Comparison of ENCODE assay signal across 14 cellular contexts in genomic region chr19:51448011-51448744, GRCh38. TPM values are rescaled to one million over a fixed set of nuclear protein-coding genes. Genes with fewer than 3 reads are reported as not detected.
DNase-seq lines count a peak whose midpoint lies in the region; ATAC-seq and TF ChIP-seq lines count a peak whose summit lies in the region.
"Had no signal": no experiment of that assay in that cellular context is flagged by ENCODE, and none has a peak within 500 bp of the region (broad histone marks: within the 10 kb centered on the region; RNA-seq: fewer than 3 reads in every experiment).

No MANE protein-coding gene starts in this region.

- no peak overlapping the region for H3K27ac ChIP-seq in body of pancreas
- H3K27ac ChIP-seq: A549, esophagus squamous epithelium had no signal

- no peaks in the 10 kb centered on the region for H3K36me3 ChIP-seq in body of pancreas (replicated peaks in 1 of 2; ENCODE audit: insufficient read depth in 1 of 2, low read depth in 2 of 2)
- H3K36me3 ChIP-seq: esophagus squamous epithelium had no signal

- no peak for TF ChIP-seq CTCF in body of pancreas (IDR thresholded peaks at IDR 0.05)

- peak; percentile 57 for DNase-seq in activated T-cell treated with anti-CD3 and anti-CD28 coated beads for 24 hours (ENCODE audit: low read depth)
- no peak for DNase-seq in activated T-cell treated with anti-CD3 and anti-CD28 coated beads, Interleukin-2, amount 50 U/mL, for 1 hour
- peak; percentile 25 for DNase-seq in activated T-cell treated with anti-CD3 and anti-CD28 coated beads, Interleukin-2, amount 50 U/mL, for 4 hours
- peak; percentile 75 for DNase-seq in natural killer cell treated with Interleukin-12 subunit alpha and Interleukin-12 subunit beta and Interleukin-15 and Interleukin-18, amount 100 ng/mL, for 72 hours (ENCODE audit: low spot score)
- DNase-seq in stimulated activated naive CD8-positive, alpha-beta T cell treated with anti-CD3 and anti-CD28 coated beads, Interleukin-15, Interleukin-2, amounts not matched to agents 100 U/mL and 50 U/mL, for 24 hours = peak; percentile 68
- no peak for DNase-seq in body of pancreas
- no peak for DNase-seq in NCI-H1092 treated with DMSO at 0.1 percent for 48 hours (lab: John Stamatoyannopoulos, UW)
- DNase-seq in NCI-H146 treated with DMSO at 0.1 percent for 48 hours (lab: John Stamatoyannopoulos, UW; ENCODE audit: unreplicated experiment) = no peak
- DNase-seq: esophagus squamous epithelium, H9, mammary epithelial cell, trophoblast cell had no signal

- no peaks in the 10 kb centered on the region for H3K27me3 Mint-ChIP-seq in activated T-cell treated with anti-CD3 and anti-CD28 coated beads, Interleukin-2, amount 50 U/mL, for 4 hours (ENCODE audit: low read depth)
- H3K27me3 Mint-ChIP-seq in natural killer cell treated with Interleukin-12 subunit alpha and Interleukin-12 subunit beta and Interleukin-15 and Interleukin-18, amount 100 ng/mL, for 72 hours = peaks cover 18 to 27% of the 10 kb centered on the region in 2 donors

- peak; percentile 82 to 83 for ATAC-seq in activated T-cell treated with anti-CD3 and anti-CD28 coated beads, Interleukin-2, amount 50 U/mL, for 4 hours
- ATAC-seq in natural killer cell treated with Interleukin-12 subunit alpha and Interleukin-12 subunit beta and Interleukin-15 and Interleukin-18, amount 100 ng/mL, for 72 hours = peak; percentile 89 to 93
- peak; percentile 91 for ATAC-seq in stimulated activated naive CD8-positive, alpha-beta T cell treated with anti-CD3 and anti-CD28 coated beads, Interleukin-15, Interleukin-2, amounts not matched to agents 100 U/mL and 50 U/mL, for 24 hours
- no peak for ATAC-seq in body of pancreas
- ATAC-seq: A549 had no signal

- H3K27me3 ChIP-seq in body of pancreas = no peaks in the 10 kb centered on the region

- H3K4me1 ChIP-seq in body of pancreas = no peaks in the 10 kb centered on the region
- H3K4me1 ChIP-seq: A549, esophagus squamous epithelium had no signal

- H3K36me3 Mint-ChIP-seq in activated T-cell treated with anti-CD3 and anti-CD28 coated beads, Interleukin-2, amount 50 U/mL, for 4 hours (ENCODE audit: insufficient read depth) = peaks cover 3% of the 10 kb centered on the region
- peaks cover 15% of the 10 kb centered on the region for H3K36me3 Mint-ChIP-seq in natural killer cell treated with Interleukin-12 subunit alpha and Interleukin-12 subunit beta and Interleukin-15 and Interleukin-18, amount 100 ng/mL, for 72 hours

- H3K4me1 Mint-ChIP-seq in activated T-cell treated with anti-CD3 and anti-CD28 coated beads, Interleukin-2, amount 50 U/mL, for 4 hours (ENCODE audit: low read depth) = peaks cover 44% of the 10 kb centered on the region
- peaks cover 20 to 32% of the 10 kb centered on the region in 2 donors for H3K4me1 Mint-ChIP-seq in natural killer cell treated with Interleukin-12 subunit alpha and Interleukin-12 subunit beta and Interleukin-15 and Interleukin-18, amount 100 ng/mL, for 72 hours (ENCODE audit: low read depth in 2 of 2)

- peaks cover 13% of the 10 kb centered on the region for H3K9me3 Mint-ChIP-seq in activated T-cell treated with anti-CD3 and anti-CD28 coated beads, Interleukin-2, amount 50 U/mL, for 4 hours
- peaks cover 7% of the 10 kb centered on the region for H3K9me3 Mint-ChIP-seq in natural killer cell treated with Interleukin-12 subunit alpha and Interleukin-12 subunit beta and Interleukin-15 and Interleukin-18, amount 100 ng/mL, for 72 hours

- H3K4me3 Mint-ChIP-seq in activated T-cell treated with anti-CD3 and anti-CD28 coated beads, Interleukin-2, amount 50 U/mL, for 4 hours = peak overlapping the region; percentile 39
- H3K4me3 Mint-ChIP-seq in natural killer cell treated with Interleukin-12 subunit alpha and Interleukin-12 subunit beta and Interleukin-15 and Interleukin-18, amount 100 ng/mL, for 72 hours = peak overlapping the region; percentile 65
- H3K4me3 Mint-ChIP-seq: H9 had no signal

- 54 to 58% methylated on average over 16 of the region's 16 CpGs for WGBS in body of pancreas, 2 donors

- intact Hi-C loops in body of pancreas (cut with DNase I) = no loop called here

- peak overlapping the region; percentile 52 to 57 for H3K27ac Mint-ChIP-seq in natural killer cell treated with Interleukin-12 subunit alpha and Interleukin-12 subunit beta and Interleukin-15 and Interleukin-18, amount 100 ng/mL, for 72 hours
- H3K27ac Mint-ChIP-seq: H9 had no signal

- no peak for TF ChIP-seq POLR2A in body of pancreas (IDR thresholded peaks at IDR 0.05)

- no peak overlapping the region for H3K4me3 ChIP-seq in body of pancreas
- H3K4me3 ChIP-seq: A549, esophagus squamous epithelium had no signal

- H3K9me3 ChIP-seq in body of pancreas = no peaks in the 10 kb centered on the region
- H3K9me3 ChIP-seq: esophagus squamous epithelium had no signal

RNA-seq across cellular contexts. Expression of gene SIGLEC8, which starts 10.1 kb away (rescaled TPM):
- not detected for total RNA-seq in activated T-cell treated with anti-CD3 and anti-CD28 coated beads, Interleukin-2, amount 50 U/mL, for 4 hours
- not detected for total RNA-seq in natural killer cell treated with Interleukin-12 subunit alpha and Interleukin-12 subunit beta and Interleukin-15 and Interleukin-18, amount 100 ng/mL, for 72 hours
- under 1 TPM in 1 of 2 donors, not detected in 1; 0.52 TPM for total RNA-seq in body of pancreas
- total RNA-seq: H9, mammary epithelial cell, osteoblast had no signal

RNA-seq across cellular contexts. Expression of gene CEACAM18, which starts 30.2 kb away (rescaled TPM):
- not detected for total RNA-seq in activated T-cell treated with anti-CD3 and anti-CD28 coated beads, Interleukin-2, amount 50 U/mL, for 4 hours
- total RNA-seq in natural killer cell treated with Interleukin-12 subunit alpha and Interleukin-12 subunit beta and Interleukin-15 and Interleukin-18, amount 100 ng/mL, for 72 hours = not detected
- total RNA-seq in body of pancreas = not detected
- total RNA-seq: esophagus squamous epithelium, H9, mammary epithelial cell, osteoblast had no signal

RNA-seq across cellular contexts. Expression of gene SIGLEC10, which starts 30.7 kb away (rescaled TPM):
- under 1 TPM; 0.43 to 0.63 (median 0.53) TPM for total RNA-seq in activated T-cell treated with anti-CD3 and anti-CD28 coated beads, Interleukin-2, amount 50 U/mL, for 4 hours
- 1 to 10 TPM in 1 of 2 donors, under 1 TPM in 1; 0.28 to 1.5 TPM for total RNA-seq in natural killer cell treated with Interleukin-12 subunit alpha and Interleukin-12 subunit beta and Interleukin-15 and Interleukin-18, amount 100 ng/mL, for 72 hours
- 1 to 10 TPM; 2.0 to 3.9 TPM for total RNA-seq in body of pancreas
- total RNA-seq: H9, mammary epithelial cell, osteoblast had no signal

RNA-seq across cellular contexts. Expression of gene SIGLEC12, which starts 53.4 kb away (rescaled TPM):
- 1 to 10 TPM in 1 of 3 donors, under 1 TPM in 1, not detected in 1; 0.51 to 1.3 TPM for total RNA-seq in activated T-cell treated with anti-CD3 and anti-CD28 coated beads, Interleukin-2, amount 50 U/mL, for 4 hours
- under 1 TPM in 1 of 2 donors, not detected in 1; 0.70 TPM for total RNA-seq in natural killer cell treated with Interleukin-12 subunit alpha and Interleukin-12 subunit beta and Interleukin-15 and Interleukin-18, amount 100 ng/mL, for 72 hours
- not detected for total RNA-seq in body of pancreas
- total RNA-seq: H9, mammary epithelial cell had no signal

RNA-seq across cellular contexts. Expression of gene C19orf84, which starts 57.8 kb away (rescaled TPM):
- total RNA-seq in activated T-cell treated with anti-CD3 and anti-CD28 coated beads, Interleukin-2, amount 50 U/mL, for 4 hours = not detected
- total RNA-seq in natural killer cell treated with Interleukin-12 subunit alpha and Interleukin-12 subunit beta and Interleukin-15 and Interleukin-18, amount 100 ng/mL, for 72 hours = under 1 TPM; 0.78 to 0.98 TPM
- not detected for total RNA-seq in body of pancreas
- total RNA-seq: esophagus squamous epithelium, mammary epithelial cell, osteoblast had no signal

Comparison
In these comparisons a context has a peak if more than half of its experiments do, and no peak if none do; other contexts are left out.
1. DNase-seq: peak in activated T-cell treated with anti-CD3 and anti-CD28 coated beads for 24 hours (single experiment), activated T-cell treated with anti-CD3 and anti-CD28 coated beads, Interleukin-2, amount 50 U/mL, for 4 hours (single experiment), natural killer cell treated with Interleukin-12 subunit alpha and Interleukin-12 subunit beta and Interleukin-15 and Interleukin-18, amount 100 ng/mL, for 72 hours (single experiment) and stimulated activated naive CD8-positive, alpha-beta T cell treated with anti-CD3 and anti-CD28 coated beads, Interleukin-15, Interleukin-2, amounts not matched to agents 100 U/mL and 50 U/mL, for 24 hours (single experiment); none in activated T-cell treated with anti-CD3 and anti-CD28 coated beads, Interleukin-2, amount 50 U/mL, for 1 hour (single experiment), body of pancreas (0 of 4), NCI-H1092 treated with DMSO at 0.1 percent for 48 hours (single experiment) and NCI-H146 treated with DMSO at 0.1 percent for 48 hours (single experiment).